13 cellular contexts compared by ENCODE assay signal in genomic region chr14:103541944-103542544, GRCh38. TPM values are rescaled to one million over a fixed set of nuclear protein-coding genes. Genes with fewer than 3 reads are reported as not detected.
DNase-seq lines count a peak whose midpoint lies in the region; ATAC-seq, FAIRE-seq and TF ChIP-seq lines count a peak whose summit lies in the region.
"Had no signal": no experiment of that assay in that cellular context is flagged by ENCODE, and none has a peak within 500 bp of the region (broad histone marks: within the 10 kb centered on the region; RNA-seq: fewer than 3 reads in every experiment).

No MANE protein-coding gene starts in this region.

- no peak overlapping the region for H3K4me3 ChIP-seq in AG04449 (ENCODE audit: low read depth, low read length)
- H3K4me3 ChIP-seq in Peyer's patch, result no peak overlapping the region
- H3K4me3 ChIP-seq in heart left ventricle, result no peak overlapping the region
- H3K4me3 ChIP-seq in ovary, result no peak overlapping the region

- no peak overlapping the region for H3K4me3 Mint-ChIP-seq in activated CD8-positive, alpha-beta T cell treated with anti-CD3 and anti-CD28 coated beads for 36 hours
- H3K4me3 Mint-ChIP-seq: activated naive CD8-positive, alpha-beta T cell had no signal

- FAIRE-seq in HTR-8/SVneo (lab: Jason Lieb, UNC), result no peak
- FAIRE-seq: GM18507 had no signal

- CTCF ChIA-PET in AG04449 (lab: Yijun Ruan, JAX), result interaction anchor here (2.0 to 20.9 kb wide), 6 partner anchors 10 to 38 kb away, joined by 9 to 368 read pairs (median 64); partner anchors contain the start of genes CKB and TRMT61A
- CTCF ChIA-PET in activated CD8-positive, alpha-beta T cell treated with anti-CD3 and anti-CD28 coated beads for 36 hours (lab: Charles Lee), result interaction anchor here (1.3 to 2.7 kb wide), 2 partner anchors 19 to 23 kb away, joined by 3 to 10 read pairs; no protein-coding TSS in a partner anchor

- no peak overlapping the region for H3K27ac Mint-ChIP-seq in activated CD8-positive, alpha-beta T cell treated with anti-CD3 and anti-CD28 coated beads for 36 hours
- H3K27ac Mint-ChIP-seq: activated naive CD8-positive, alpha-beta T cell had no signal

- 66 to 76% (median 69%) methylated on average over 20 to 24 of the region's 24 CpGs for WGBS in heart left ventricle, 4 donors
- 61 to 73% (median 61%) methylated on average over 21 to 24 of the region's 24 CpGs for WGBS in ovary, 3 donors

- DNase-seq in AG04449 (ENCODE audit: low read depth, low spot score) (no peak), Peyer's patch (no peak), heart left ventricle (peak in 1 of 5 donors; percentile 38), ovary (peak in 3 of 5 donors; percentile 18 to 40 (median 35)), HTR-8/SVneo (ENCODE audit: insufficient read length, low spot score) (no peak), NCI-H524 treated with DMSO at 0.1 percent for 48 hours (lab: John Stamatoyannopoulos, UW) (no peak)
- no peak for DNase-seq in activated CD8-positive, alpha-beta T cell treated with anti-CD3 and anti-CD28 coated beads for 36 hours
- DNase-seq: NCI-H748 treated with DMSO at 0.1 percent for 48 hours had no signal

- H3K36me3 ChIP-seq in Peyer's patch, result no peaks in the 10 kb centered on the region
- no peaks in the 10 kb centered on the region for H3K36me3 ChIP-seq in heart left ventricle
- H3K36me3 ChIP-seq in ovary, result no peaks in the 10 kb centered on the region

- peak overlapping the region in 3 of 4 donors; percentile 12 to 43 (median 28) for H3K27ac ChIP-seq in Peyer's patch
- H3K27ac ChIP-seq in heart left ventricle, result peak overlapping the region in 9 of 12 donors; percentile 19 to 91 (median 68)
- H3K27ac ChIP-seq in ovary, result peak overlapping the region in 1 of 2 donors; percentile 17
- H3K27ac ChIP-seq: C4-2B, VCaP had no signal

- H3K27me3 ChIP-seq in Peyer's patch, result no peaks in the 10 kb centered on the region
- no peaks in the 10 kb centered on the region for H3K27me3 ChIP-seq in heart left ventricle
- H3K27me3 ChIP-seq in ovary, result no peaks in the 10 kb centered on the region

- intact Hi-C loops in heart left ventricle (cut with DNase I) (loop anchor here in 1 of 10 donors (2.0 kb wide), 1 partner anchor 23 kb away; no protein-coding TSS in a partner anchor), ovary (cut with DNase I) (loop anchor here in 1 of 4 donors (5.0 kb wide), 1 partner anchor 40 kb away; no protein-coding TSS in a partner anchor)
- intact Hi-C loops in activated CD8-positive, alpha-beta T cell treated with anti-CD3 and anti-CD28 coated beads for 36 hours (cut with micrococcal nuclease), result no loop called here

- no peaks in the 10 kb centered on the region for H3K9me3 Mint-ChIP-seq in activated CD8-positive, alpha-beta T cell treated with anti-CD3 and anti-CD28 coated beads for 36 hours

- POLR2A ChIA-PET in AG04449 (lab: Yijun Ruan, JAX), result interaction anchor here (1.4 to 2.0 kb wide), 2 partner anchors 14 to 29 kb away, joined by 3 to 20 read pairs; partner anchors contain the start of gene TRMT61A
- POLR2A ChIA-PET in activated CD8-positive, alpha-beta T cell treated with anti-CD3 and anti-CD28 coated beads for 36 hours (lab: Charles Lee), result interaction anchor here (1.0 to 2.5 kb wide), 4 partner anchors 10 to 23 kb away, joined by 4 to 10 read pairs (median 6); no protein-coding TSS in a partner anchor

- no peak for TF ChIP-seq EP300 in ovary (IDR thresholded peaks at IDR 0.05)

- no peaks in the 10 kb centered on the region for H3K36me3 Mint-ChIP-seq in activated CD8-positive, alpha-beta T cell treated with anti-CD3 and anti-CD28 coated beads for 36 hours (ENCODE audit: low read depth)
- H3K36me3 Mint-ChIP-seq: activated naive CD8-positive, alpha-beta T cell had no signal

- H3K4me1 ChIP-seq in Peyer's patch (peaks cover 0 to 59% (median 5%) of the 10 kb centered on the region in 4 donors), heart left ventricle (peaks cover 0 to 79% (median 62%) of the 10 kb centered on the region in 12 donors), ovary (ENCODE audit: insufficient read depth) (peaks cover 29% of the 10 kb centered on the region)

- ATAC-seq in heart left ventricle (no peak), GM18909 (IDR thresholded peaks at IDR 0.05; ENCODE audit: poor library complexity, unreplicated experiment) (no peak)
- no peak for ATAC-seq in activated CD8-positive, alpha-beta T cell treated with anti-CD3 and anti-CD28 coated beads for 36 hours

- H3K9me3 ChIP-seq in Peyer's patch, result no peaks in the 10 kb centered on the region
- H3K9me3 ChIP-seq in heart left ventricle, result no peaks in the 10 kb centered on the region
- no peaks in the 10 kb centered on the region for H3K9me3 ChIP-seq in ovary

- TF ChIP-seq POLR2A in Peyer's patch (IDR thresholded peaks at IDR 0.05) (no peak), heart left ventricle (IDR thresholded peaks at IDR 0.05) (no peak), ovary (IDR thresholded peaks at IDR 0.05) (no peak)

- TF ChIP-seq CTCF in AG04449 (IDR thresholded peaks at IDR 0.05; ENCODE audit: insufficient read depth, low read length, missing control alignments) (peak; percentile 2), Peyer's patch (IDR thresholded peaks at IDR 0.05) (no peak), heart left ventricle (IDR thresholded peaks at IDR 0.05) (peak in 1 of 12 donors; percentile 7), ovary (IDR thresholded peaks at IDR 0.05) (no peak)
- no peak for TF ChIP-seq CTCF in activated CD8-positive, alpha-beta T cell treated with anti-CD3 and anti-CD28 coated beads for 36 hours (IDR thresholded peaks at IDR 0.05)

- no peaks in the 10 kb centered on the region for H3K27me3 Mint-ChIP-seq in activated CD8-positive, alpha-beta T cell treated with anti-CD3 and anti-CD28 coated beads for 36 hours
- H3K27me3 Mint-ChIP-seq: activated naive CD8-positive, alpha-beta T cell had no signal

- H3K4me1 Mint-ChIP-seq in activated CD8-positive, alpha-beta T cell treated with anti-CD3 and anti-CD28 coated beads for 36 hours (ENCODE audit: low read depth), result no peaks in the 10 kb centered on the region

RNA-seq across cellular contexts. Expression of gene TRMT61A, which starts 13.0 kb away (rescaled TPM):
- total RNA-seq in Peyer's patch (10 to 100 TPM in 1 of 4 donors, 1 to 10 TPM in 3; 6.1 to 13.9 (median 8.7) TPM), heart left ventricle (1 to 10 TPM; 3.2 to 7.1 (median 5.1) TPM), ovary (10 to 100 TPM in 6 of 7 donors, 1 to 10 TPM in 1; 8.1 to 20.9 (median 14.8) TPM)
- polyA plus RNA-seq in heart left ventricle (10 to 100 TPM in 1 of 2 donors, 1 to 10 TPM in 1; 5.8 to 15.9 TPM), ovary (10 to 100 TPM in 1 of 2 donors, under 1 TPM in 1; 0.62 to 12.1 TPM)
- total RNA-seq in activated CD8-positive, alpha-beta T cell treated with anti-CD3 and anti-CD28 coated beads for 36 hours, result 1 to 10 TPM; 9.9 TPM

RNA-seq across cellular contexts. Expression of gene CKB, which starts 19.4 kb away (rescaled TPM):
- total RNA-seq in Peyer's patch, result 100 to 1,000 TPM in 1 of 4 donors, 10 to 100 TPM in 3; 40.1 to 101 (median 68.4) TPM
- 1,000 to 10,000 TPM in 2 of 9 donors, 100 to 1,000 TPM in 7; 203 to 1,105 (median 462) TPM for total RNA-seq in heart left ventricle
- polyA plus RNA-seq in heart left ventricle, result 1,000 to 10,000 TPM in 1 of 2 donors, 100 to 1,000 TPM in 1; 529 to 1,103 TPM
- 100 to 1,000 TPM in 6 of 7 donors, 10 to 100 TPM in 1; 79.4 to 284 (median 140) TPM for total RNA-seq in ovary
- polyA plus RNA-seq in ovary, result 100 to 1,000 TPM in 1 of 2 donors, 10 to 100 TPM in 1; 47.5 to 134 TPM
- 1 to 10 TPM; 5.8 to 9.1 TPM for total RNA-seq in activated CD8-positive, alpha-beta T cell treated with anti-CD3 and anti-CD28 coated beads for 36 hours

RNA-seq across cellular contexts. Expression of gene BAG5, which starts 20.4 kb away (rescaled TPM):
- total RNA-seq in Peyer's patch (10 to 100 TPM; 18.0 to 38.0 (median 19.5) TPM), heart left ventricle (10 to 100 TPM; 15.0 to 22.8 (median 17.0) TPM), ovary (10 to 100 TPM; 13.2 to 29.1 (median 24.4) TPM)
- polyA plus RNA-seq in heart left ventricle (10 to 100 TPM in 1 of 2 donors, 1 to 10 TPM in 1; 4.8 to 19.1 TPM), ovary (10 to 100 TPM in 1 of 2 donors, 1 to 10 TPM in 1; 9.8 to 26.6 TPM)
- total RNA-seq in activated CD8-positive, alpha-beta T cell treated with anti-CD3 and anti-CD28 coated beads for 36 hours, result 10 to 100 TPM; 28.8 to 29.6 TPM

RNA-seq across cellular contexts. Expression of gene COA8, which starts 20.7 kb away (rescaled TPM):
- total RNA-seq in Peyer's patch (10 to 100 TPM; 13.6 to 20.8 (median 17.9) TPM), heart left ventricle (10 to 100 TPM; 30.6 to 66.5 (median 41.9) TPM), ovary (10 to 100 TPM; 11.4 to 28.1 (median 26.6) TPM)
- polyA plus RNA-seq in heart left ventricle (100 to 1,000 TPM in 1 of 2 donors, 10 to 100 TPM in 1; 47.5 to 109 TPM), ovary (10 to 100 TPM; 34.9 to 50.1 TPM)
- total RNA-seq in activated CD8-positive, alpha-beta T cell treated with anti-CD3 and anti-CD28 coated beads for 36 hours, result 10 to 100 TPM; 40.3 to 45.6 TPM

Comparison
In these comparisons a context has a peak if more than half of its experiments do, and no peak if none do; other contexts are left out.
1. DNase-seq: peak in ovary (3 of 5); none in AG04449 (single experiment), Peyer's patch (0 of 3), activated CD8-positive, alpha-beta T cell treated with anti-CD3 and anti-CD28 coated beads for 36 hours (single experiment), HTR-8/SVneo (single experiment) and NCI-H524 treated with DMSO at 0.1 percent for 48 hours (single experiment).
2. RNA of gene CKB, which starts 19.4 kb away (total RNA-seq): 203 to 1,105 TPM in heart left ventricle, 79.4 to 284 TPM in ovary and 40.1 to 101 TPM in Peyer's patch; 5.8 to 9.1 TPM in activated CD8-positive, alpha-beta T cell treated with anti-CD3 and anti-CD28 coated beads for 36 hours; every median in the first group is over 4 times any median in the second.